ENCODE assay signal across 8 cellular contexts in the genomic region with DNA sequence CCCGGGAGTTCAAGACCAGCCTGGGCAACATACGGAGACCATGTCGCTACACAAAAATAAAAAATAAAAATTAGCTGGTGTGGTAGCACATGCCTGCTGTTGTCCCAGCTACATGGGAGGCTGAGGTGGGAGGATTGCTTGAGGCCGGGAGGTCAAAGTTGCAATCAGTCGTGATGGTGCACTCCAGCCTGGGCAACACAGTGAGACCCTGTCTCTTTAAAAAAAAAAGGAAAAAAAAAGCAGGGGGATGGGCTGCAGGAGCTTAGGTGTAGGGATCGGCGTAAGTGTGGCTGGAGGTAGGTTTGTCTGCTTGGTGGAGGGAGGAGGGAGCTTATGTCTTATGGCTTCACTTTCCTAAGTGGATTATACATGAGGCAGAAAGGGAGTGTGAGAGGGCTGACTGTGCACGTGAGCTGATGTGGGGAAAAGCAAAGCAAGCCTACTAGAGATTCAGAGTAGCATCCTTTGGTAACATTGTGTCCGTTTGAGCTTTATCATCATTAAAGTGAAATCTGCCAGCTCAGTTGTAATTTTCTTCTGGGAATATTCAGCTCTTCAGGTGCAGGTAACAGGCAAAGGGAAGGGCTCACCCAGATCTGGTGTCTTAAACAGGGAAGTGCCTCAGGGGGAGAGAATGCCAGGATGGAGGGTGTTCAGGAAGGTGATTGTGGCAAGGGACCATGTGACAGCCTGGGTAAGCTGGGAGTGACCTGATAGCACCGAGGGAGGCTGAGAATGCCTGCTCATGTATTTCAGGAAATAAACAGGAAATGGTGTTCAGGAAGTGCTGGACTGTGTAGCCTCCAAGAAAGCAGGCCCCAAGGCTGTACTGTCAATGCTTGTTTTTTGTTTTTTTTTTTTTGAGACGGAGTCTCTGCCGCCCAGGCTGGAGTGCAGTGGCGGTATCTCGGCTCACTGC. TPM values are rescaled to one million over a fixed set of nuclear protein-coding genes. Genes with fewer than 3 reads are reported as not detected.
DNase-seq lines count a peak whose midpoint lies in the region; ATAC-seq and TF ChIP-seq lines count a peak whose summit lies in the region.

No MANE protein-coding gene starts in this region.

- POLR2A ChIA-PET in CD8-positive, alpha-beta T cell (lab: Charles Lee): interaction anchor here (1.3 to 1.9 kb wide), 2 partner anchors 17 to 81 kb away, joined by 3 to 5 read pairs; a partner anchor contains a TSS

- H3K27ac ChIP-seq in CD8-positive, alpha-beta T cell (ENCODE audit: low read depth, low read length): no peak overlapping the region

- H3K9me3 ChIP-seq in CD8-positive, alpha-beta T cell (ENCODE audit: low read length): no peaks in the 10 kb centered on the region

- H3K4me1 Mint-ChIP-seq in CD8-positive, alpha-beta T cell (ENCODE audit: low read depth): peaks cover 9% of the 10 kb centered on the region

- intact Hi-C loops in CD8-positive, alpha-beta T cell (cut with DNase I, micrococcal nuclease): no loop called here

- H3K36me3 ChIP-seq in CD8-positive, alpha-beta T cell (ENCODE audit: insufficient read depth, low read length): peaks cover 4% of the 10 kb centered on the region

- in situ Hi-C loops in ACHN (cut with HindIII; ENCODE audit: low pct_ligation_motif_present, low pct_unique_long_range_greater_than_20kb, low sequenced_read_pairs): no loop called here

- TF ChIP-seq CTCF in CD8-positive, alpha-beta T cell (IDR thresholded peaks at IDR 0.05): no peak
- TF ChIP-seq CTCF in choroid plexus epithelial cell (conservative IDR thresholded peaks at IDR 0.05; ENCODE audit: low read depth, low read length): no peak

- DNase-seq in CD8-positive, alpha-beta T cell: no peak
- DNase-seq in NOMO-1 (lab: John Stamatoyannopoulos, UW; ENCODE audit: unreplicated experiment in 2 of 2) (peak; percentile 28 to 43), choroid plexus epithelial cell (ENCODE audit: low read depth) (peak; percentile 45), midbrain (lab: John Stamatoyannopoulos, UW) (peak; percentile 51), ACHN (no peak), HuH-7 (ENCODE audit: low spot score) (no peak)
- DNase-seq in activated T-cell treated with anti-CD3 and anti-CD28 coated beads, Interleukin-2, amount 50 U/mL, for 48 hours: no peak

- H3K4me3 ChIP-seq in CD8-positive, alpha-beta T cell (ENCODE audit: low read depth, low read length): no peak overlapping the region
- no peak overlapping the region for H3K4me3 ChIP-seq in choroid plexus epithelial cell (ENCODE audit: low read depth, low read length)

- no peak for ATAC-seq in CD8-positive, alpha-beta T cell
- no peak for ATAC-seq in HG02852 (IDR thresholded peaks at IDR 0.05; ENCODE audit: unreplicated experiment)

- H3K4me3 Mint-ChIP-seq in CD8-positive, alpha-beta T cell: no peak overlapping the region

- no peaks in the 10 kb centered on the region for H3K9me3 Mint-ChIP-seq in CD8-positive, alpha-beta T cell

- H3K27ac Mint-ChIP-seq in CD8-positive, alpha-beta T cell: peak overlapping the region; percentile 68

- peaks cover 4% of the 10 kb centered on the region for H3K4me1 ChIP-seq in CD8-positive, alpha-beta T cell (ENCODE audit: insufficient read depth, low read length)

- H3K36me3 Mint-ChIP-seq in CD8-positive, alpha-beta T cell: peaks cover 21% of the 10 kb centered on the region

- CTCF ChIA-PET in CD8-positive, alpha-beta T cell (lab: Charles Lee): interaction anchor here (0.6 kb wide), 1 partner anchor 15 kb away, joined by 3 read pairs; no protein-coding TSS in a partner anchor

- H3K27me3 Mint-ChIP-seq in CD8-positive, alpha-beta T cell (ENCODE audit: low read depth): no peaks in the 10 kb centered on the region

- no peaks in the 10 kb centered on the region for H3K27me3 ChIP-seq in CD8-positive, alpha-beta T cell (ENCODE audit: insufficient read depth, low read length)

RNA-seq across cellular contexts. Expression of a gene that starts 17.6 kb away (rescaled TPM):
- total RNA-seq in CD8-positive, alpha-beta T cell: 10 to 100 TPM; 37.5 to 40.7 TPM

RNA-seq across cellular contexts. Expression of a gene that starts 34.2 kb away (rescaled TPM):
- total RNA-seq in CD8-positive, alpha-beta T cell: 10 to 100 TPM; 14.5 to 15.0 TPM

RNA-seq across cellular contexts. Expression of a gene that starts 37.6 kb away (rescaled TPM):
- not detected for total RNA-seq in CD8-positive, alpha-beta T cell

Comparison
In these comparisons a context has a peak if more than half of its experiments do, and no peak if none do; other contexts are left out.
1. DNase-seq: peak in NOMO-1 (2 of 2), choroid plexus epithelial cell (single experiment) and midbrain (single experiment); none in CD8-positive, alpha-beta T cell (0 of 7), ACHN (single experiment), activated T-cell treated with anti-CD3 and anti-CD28 coated beads, Interleukin-2, amount 50 U/mL, for 48 hours (0 of 2) and HuH-7 (single experiment).